ENCODE assay signal across 1 cellular context in genomic region chr2:204664708-204665121, GRCh38.
TF ChIP-seq lines count a peak whose summit lies in the region.

No MANE protein-coding gene starts in this region.

TF ChIP-seq in WTC11, 78 proteins besides CTCF, POLR2A, EP300 and RAD21 (continued from another document):
- TF ChIP-seq ZNF281 (CRISPR knock-in tag; IDR thresholded peaks at IDR 0.05) (no peak), HMGXB4 (CRISPR knock-in tag; IDR thresholded peaks at IDR 0.05) (no peak), SOX15 (CRISPR knock-in tag; IDR thresholded peaks at IDR 0.05) (no peak), TCF7 (CRISPR knock-in tag; IDR thresholded peaks at IDR 0.05; ENCODE audit: low read depth) (no peak), ZNF263 (CRISPR knock-in tag; IDR thresholded peaks at IDR 0.05; ENCODE audit: low read depth) (no peak)
- TF ChIP-seq, protein P1, sequence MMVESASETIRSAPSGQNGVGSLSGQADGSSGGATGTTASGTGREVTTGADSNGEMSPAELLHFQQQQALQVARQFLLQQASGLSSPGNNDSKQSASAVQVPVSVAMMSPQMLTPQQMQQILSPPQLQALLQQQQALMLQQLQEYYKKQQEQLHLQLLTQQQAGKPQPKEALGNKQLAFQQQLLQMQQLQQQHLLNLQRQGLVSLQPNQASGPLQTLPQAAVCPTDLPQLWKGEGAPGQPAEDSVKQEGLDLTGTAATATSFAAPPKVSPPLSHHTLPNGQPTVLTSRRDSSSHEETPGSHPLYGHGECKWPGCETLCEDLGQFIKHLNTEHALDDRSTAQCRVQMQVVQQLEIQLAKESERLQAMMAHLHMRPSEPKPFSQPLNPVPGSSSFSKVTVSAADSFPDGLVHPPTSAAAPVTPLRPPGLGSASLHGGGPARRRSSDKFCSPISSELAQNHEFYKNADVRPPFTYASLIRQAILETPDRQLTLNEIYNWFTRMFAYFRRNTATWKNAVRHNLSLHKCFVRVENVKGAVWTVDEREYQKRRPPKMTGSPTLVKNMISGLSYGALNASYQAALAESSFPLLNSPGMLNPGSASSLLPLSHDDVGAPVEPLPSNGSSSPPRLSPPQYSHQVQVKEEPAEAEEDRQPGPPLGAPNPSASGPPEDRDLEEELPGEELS (CRISPR knock-in tag; IDR thresholded peaks at IDR 0.05): no peak
